Comparison of ENCODE assay signal across 8 cellular contexts in genomic region chr12:121128908-121129704, GRCh38. TPM values are rescaled to one million over a fixed set of nuclear protein-coding genes. Genes with fewer than 3 reads are reported as not detected.
DNase-seq lines count a peak whose midpoint lies in the region; ATAC-seq, FAIRE-seq and TF ChIP-seq lines count a peak whose summit lies in the region.

No MANE protein-coding gene starts in this region.

- H3K4me1 Mint-ChIP-seq in CD14-positive monocyte (peaks cover 75% of the 10 kb centered on the region), astrocyte (ENCODE audit: low read depth, unreplicated experiment) (peaks cover 14% of the 10 kb centered on the region), immature natural killer cell (peaks cover 64 to 85% of the 10 kb centered on the region in 2 donors)

- FAIRE-seq in astrocyte (lab: Jason Lieb, UNC) (no peak), RCC 7860 (lab: Jason Lieb, UNC) (no peak)

- H3K9me3 Mint-ChIP-seq in CD14-positive monocyte (peaks cover 0 to 2% (median 0%) of the 10 kb centered on the region in 7 donors), astrocyte (ENCODE audit: unreplicated experiment) (peaks cover 2% of the 10 kb centered on the region), immature natural killer cell (no peaks in the 10 kb centered on the region)

- H3K4me2 ChIP-seq in astrocyte (ENCODE audit: low read length), result peak overlapping the region; percentile 8

- intact Hi-C loops in CD14-positive monocyte (cut with micrococcal nuclease), result loop anchor here in 1 of 2 donors (1.0 to 2.0 kb wide), 3 partner anchors 16 to 67 kb away; no protein-coding TSS in a partner anchor

- H3K4me3 Mint-ChIP-seq in CD14-positive monocyte, result peak overlapping the region; percentile 55 to 91
- H3K4me3 Mint-ChIP-seq in astrocyte (ENCODE audit: unreplicated experiment), result no peak overlapping the region
- H3K4me3 Mint-ChIP-seq in immature natural killer cell, result peak overlapping the region; percentile 81 to 90 (median 84)

- H3K27me3 ChIP-seq in astrocyte (ENCODE audit: insufficient read depth, low read length), result peaks cover 22% of the 10 kb centered on the region

- H3K27me3 Mint-ChIP-seq in CD14-positive monocyte (ENCODE audit: low read depth in 3 of 3) (peaks cover 0 to 4% (median 1%) of the 10 kb centered on the region in 3 donors), astrocyte (ENCODE audit: low read depth, unreplicated experiment) (peaks cover 32% of the 10 kb centered on the region), immature natural killer cell (ENCODE audit: low read depth in 3 of 3) (peaks cover 0 to 16% (median 4%) of the 10 kb centered on the region in 3 donors)

- H3K9me3 ChIP-seq in astrocyte (ENCODE audit: insufficient read depth, low read depth, low read length), result no peaks in the 10 kb centered on the region

- no peaks in the 10 kb centered on the region for H4K20me1 ChIP-seq in astrocyte (ENCODE audit: insufficient read depth, low read length)

- peak overlapping the region; percentile 96 to 99 (median 98) for H3K27ac Mint-ChIP-seq in CD14-positive monocyte
- peak overlapping the region; percentile 75 for H3K27ac Mint-ChIP-seq in astrocyte (ENCODE audit: unreplicated experiment)
- peak overlapping the region; percentile 88 to 96 (median 92) for H3K27ac Mint-ChIP-seq in immature natural killer cell

- H2AFZ ChIP-seq in astrocyte (ENCODE audit: low read depth, low read length), result no peak overlapping the region

- peaks cover 10% of the 10 kb centered on the region for H3K4me1 ChIP-seq in astrocyte (ENCODE audit: insufficient read depth, low read length)

- H3K4me3 ChIP-seq in astrocyte (ENCODE audit: insufficient read depth, low read depth, low read length), result no peak overlapping the region

- H3K9ac ChIP-seq in astrocyte (ENCODE audit: low read length), result no peak overlapping the region

- DNase-seq in CD14-positive monocyte (ENCODE audit: low spot score), result peak; percentile 83
- peak; percentile 48 to 96 (median 75) for DNase-seq in T-helper 2 cell
- DNase-seq in astrocyte (ENCODE audit: low read depth), result no peak
- DNase-seq in immature natural killer cell, result peak; percentile 80 to 82 (median 81)
- peak; percentile 84 for DNase-seq in stimulated activated CD4-positive, alpha-beta T cell treated with anti-CD3 and anti-CD28 coated beads, Interleukin-2, amount 100 ng/mL, for 4 hours (ENCODE audit: low read depth)
- no peak for DNase-seq in RCC 7860 (ENCODE audit: low spot score)

- H3K36me3 ChIP-seq in astrocyte (ENCODE audit: insufficient read depth, low read length), result no peaks in the 10 kb centered on the region

- no peak overlapping the region for H3K27ac ChIP-seq in astrocyte (ENCODE audit: low read depth, low read length)

- H3K79me2 ChIP-seq in astrocyte (ENCODE audit: insufficient read depth, low read length), result no peaks in the 10 kb centered on the region

- H3K36me3 Mint-ChIP-seq in CD14-positive monocyte (peaks cover 0 to 4% of the 10 kb centered on the region in 2 donors), astrocyte (ENCODE audit: low read depth, unreplicated experiment) (no peaks in the 10 kb centered on the region), immature natural killer cell (no peaks in the 10 kb centered on the region)

- TF ChIP-seq CTCF in CD14-positive monocyte (IDR thresholded peaks at IDR 0.05) (no peak), astrocyte (IDR thresholded peaks at IDR 0.05; ENCODE audit: insufficient read depth, low read depth, low read length) (no peak)

- ATAC-seq in GM19328 (IDR thresholded peaks at IDR 0.05; ENCODE audit: unreplicated experiment) (peak; percentile 70), HG03439 (IDR thresholded peaks at IDR 0.05; ENCODE audit: unreplicated experiment) (peak; percentile 68)

RNA-seq across cellular contexts. Expression of gene P2RX7, which starts 3.6 kb away (rescaled TPM):
- 10 to 100 TPM; 12.3 to 20.5 TPM for polyA plus RNA-seq in CD14-positive monocyte
- total RNA-seq in astrocyte, result 0.07 TPM in 1 of 2 replicates, not detected in the other
- 10 to 100 TPM in 2 of 3 donors, 1 to 10 TPM in 1; 7.5 to 17.4 (median 12.9) TPM for polyA plus RNA-seq in immature natural killer cell

Comparison
In these comparisons a context has a peak if more than half of its experiments do, and no peak if none do; other contexts are left out.
1. DNase-seq: peak in CD14-positive monocyte (single experiment), T-helper 2 cell (5 of 5), immature natural killer cell (3 of 3) and stimulated activated CD4-positive, alpha-beta T cell treated with anti-CD3 and anti-CD28 coated beads, Interleukin-2, amount 100 ng/mL, for 4 hours (single experiment); none in astrocyte (single experiment) and RCC 7860 (single experiment).
2. Peak in every context shown above with its lines, with median percentiles within 50 percentile points of each other: H3K27ac Mint-ChIP-seq.